Comparison of ENCODE assay signal across 8 cellular contexts in the genomic region with DNA sequence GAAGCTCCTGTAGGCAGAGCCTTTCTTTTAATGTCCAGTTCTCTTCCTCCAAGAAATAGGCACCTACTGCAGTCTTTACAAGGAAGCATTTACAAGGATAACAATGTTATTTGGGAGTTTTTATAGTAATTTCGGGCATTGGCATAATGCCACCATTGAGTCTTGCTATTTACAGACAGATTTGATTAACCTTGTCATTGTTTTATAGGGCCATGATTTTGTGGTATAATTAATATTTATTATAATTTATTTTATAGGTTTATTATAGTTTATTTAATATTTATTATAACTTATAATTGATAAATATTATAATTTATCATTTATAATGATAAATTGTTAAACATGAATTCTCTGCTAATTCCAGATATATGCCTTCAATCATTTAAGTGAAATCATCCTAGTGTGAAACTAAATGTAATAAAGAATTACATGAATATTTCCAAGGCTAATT. TPM values are rescaled to one million over a fixed set of nuclear protein-coding genes. Genes with fewer than 3 reads are reported as not detected.
DNase-seq lines count a peak whose midpoint lies in the region; ATAC-seq, FAIRE-seq and TF ChIP-seq lines count a peak whose summit lies in the region.

No MANE protein-coding gene starts in this region.

- no peak for FAIRE-seq in GM12892 (lab: Jason Lieb, UNC)

- 4 to 11% methylated on average over 1 of the region's 1 CpG for WGBS in sigmoid colon, 2 donors

- H3K79me2 ChIP-seq in PC-9 (ENCODE audit: low read depth) = peaks cover 34% of the 10 kb centered on the region

- intact Hi-C loops in PC-9 (cut with micrococcal nuclease; ENCODE audit: unreplicated experiment) = no loop called here
- intact Hi-C loops in sigmoid colon (cut with DNase I) = no loop called here

- CTCF ChIA-PET in PC-9 (lab: Charles Lee) = no interaction called here

- peak overlapping the region; percentile 76 for H2AFZ ChIP-seq in PC-9

- peak overlapping the region; percentile 73; the same call in 1 of the 2 replicates for H3K4me3 ChIP-seq in PC-9
- H3K4me3 ChIP-seq in epithelial cell of proximal tubule (ENCODE audit: low read depth, low read length) = peak overlapping the region; percentile 86
- H3K4me3 ChIP-seq in sigmoid colon = peak overlapping the region; percentile 46 to 70 (median 58)

- no TSS peak for BruUV-seq in PC-9 (replicated peaks; lab: Mats Ljungman, UMichigan)

- TF ChIP-seq CTCF in PC-9 (conservative IDR thresholded peaks at IDR 0.05) (no peak), epithelial cell of proximal tubule (conservative IDR thresholded peaks at IDR 0.05; ENCODE audit: low read depth, low read length) (no peak), sigmoid colon (IDR thresholded peaks at IDR 0.05) (no peak)

- POLR2A ChIA-PET in PC-9 (lab: Charles Lee; ENCODE audit: unreplicated experiment) = interaction anchor here (0.5 to 0.7 kb wide), 5 partner anchors 21 to 114 kb away, joined by 3 to 6 read pairs (median 5); no protein-coding TSS in a partner anchor

- DNase-seq in PC-9 (no peak), epithelial cell of proximal tubule (ENCODE audit: low read depth) (no peak), sigmoid colon (no peak), GM12892 (ENCODE audit: insufficient read length) (no peak), activated gamma-delta T cell (lab: John Stamatoyannopoulos, UW) (no peak), iPS-NIHi11 (ENCODE audit: low spot score) (no peak), NCI-H82 treated with DMSO at 0.1 percent for 48 hours (lab: John Stamatoyannopoulos, UW; ENCODE audit: unreplicated experiment) (no peak)

- H3K4me1 ChIP-seq in PC-9 (replicated peaks; ENCODE audit: insufficient read depth) (peaks cover 9% of the 10 kb centered on the region), sigmoid colon (peaks cover 0 to 18% (median 12%) of the 10 kb centered on the region in 4 donors)

- no peaks in the 10 kb centered on the region for H3F3A ChIP-seq in PC-9 (ENCODE audit: insufficient read depth, low read depth)

- H3K4me2 ChIP-seq in PC-9 = peak overlapping the region; percentile 77

- H3K36me3 ChIP-seq in PC-9 (ENCODE audit: low read depth) = no peaks in the 10 kb centered on the region
- H3K36me3 ChIP-seq in sigmoid colon = no peaks in the 10 kb centered on the region

- no peaks in the 10 kb centered on the region for H4K20me1 ChIP-seq in PC-9 (ENCODE audit: insufficient read depth)

- H3K9me3 ChIP-seq in PC-9 (ENCODE audit: insufficient read depth, low read depth) = no peaks in the 10 kb centered on the region
- H3K9me3 ChIP-seq in sigmoid colon = no peaks in the 10 kb centered on the region

- no peaks in the 10 kb centered on the region; the same call in 1 of the 2 replicates for H3K9me2 ChIP-seq in PC-9 (ENCODE audit: insufficient read depth)

- no peak for TF ChIP-seq EP300 in sigmoid colon (IDR thresholded peaks at IDR 0.05)

- TF ChIP-seq POLR2A in sigmoid colon (IDR thresholded peaks at IDR 0.05) (no peak), GM12892 (IDR thresholded peaks at IDR 0.05; ENCODE audit: low read depth, low read length) (no peak)

- ATAC-seq in GM18517 (IDR thresholded peaks at IDR 0.05; ENCODE audit: unreplicated experiment) = peak; percentile 20

- H3K27me3 ChIP-seq in PC-9 (ENCODE audit: insufficient read depth, low read depth) = no peaks in the 10 kb centered on the region
- no peaks in the 10 kb centered on the region for H3K27me3 ChIP-seq in sigmoid colon

- H3K27ac ChIP-seq in PC-9 = peak overlapping the region; percentile 60
- peak overlapping the region; percentile 86 to 91 (median 87) for H3K27ac ChIP-seq in sigmoid colon

RNA-seq across cellular contexts. Expression of gene POT1, which starts 0.6 kb away (rescaled TPM):
- total RNA-seq in PC-9 (2021) = 42.7 and 46.9 TPM in 2 replicates
- 20.2 and 26.5 TPM in 2 replicates for total RNA-seq in epithelial cell of proximal tubule
- total RNA-seq in sigmoid colon = 10 to 100 TPM; 18.9 to 26.2 (median 24.4) TPM
- polyA plus RNA-seq in sigmoid colon = 1 to 10 TPM; 3.6 to 9.1 (median 9.0) TPM
- 37.1 TPM for polyA plus RNA-seq in GM12892 (2012; ENCODE audit: missing spikeins)
